In the genomic region with DNA sequence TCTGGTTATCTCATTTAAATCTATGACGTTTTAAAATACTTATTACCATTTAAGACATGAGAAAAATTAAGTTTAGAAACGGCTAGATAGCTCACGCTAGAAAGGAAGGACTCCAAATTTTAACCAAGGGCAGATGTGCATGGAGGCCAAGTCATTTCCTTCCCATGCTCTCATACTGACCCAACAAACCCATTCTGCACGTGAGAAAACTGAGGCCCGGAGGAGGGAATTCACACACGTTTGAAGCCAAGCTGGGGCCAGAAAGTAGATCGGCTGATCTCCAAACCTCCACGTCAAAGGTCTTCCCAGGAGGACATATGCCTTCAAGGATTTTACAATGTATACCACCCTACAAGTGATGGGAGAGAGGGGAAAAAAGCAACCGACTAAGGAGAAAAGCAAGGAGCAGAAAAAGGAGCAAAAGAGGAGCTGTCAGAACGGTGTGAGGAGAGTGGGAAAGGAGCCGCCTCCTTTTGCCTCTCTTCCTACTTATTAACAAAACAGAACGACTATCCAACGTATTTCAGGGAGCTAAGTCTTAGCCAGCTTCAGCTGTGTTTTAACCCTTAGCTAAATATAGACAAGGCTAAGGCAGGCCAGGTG, we compare ENCODE assay signal across 1 cellular context.
TF ChIP-seq lines count a peak whose summit lies in the region.

No MANE protein-coding gene starts in this region.

TF ChIP-seq in HCT116, 20 proteins besides CTCF, POLR2A, EP300 and RAD21 (continued from another document):
- TF ChIP-seq, protein P1, sequence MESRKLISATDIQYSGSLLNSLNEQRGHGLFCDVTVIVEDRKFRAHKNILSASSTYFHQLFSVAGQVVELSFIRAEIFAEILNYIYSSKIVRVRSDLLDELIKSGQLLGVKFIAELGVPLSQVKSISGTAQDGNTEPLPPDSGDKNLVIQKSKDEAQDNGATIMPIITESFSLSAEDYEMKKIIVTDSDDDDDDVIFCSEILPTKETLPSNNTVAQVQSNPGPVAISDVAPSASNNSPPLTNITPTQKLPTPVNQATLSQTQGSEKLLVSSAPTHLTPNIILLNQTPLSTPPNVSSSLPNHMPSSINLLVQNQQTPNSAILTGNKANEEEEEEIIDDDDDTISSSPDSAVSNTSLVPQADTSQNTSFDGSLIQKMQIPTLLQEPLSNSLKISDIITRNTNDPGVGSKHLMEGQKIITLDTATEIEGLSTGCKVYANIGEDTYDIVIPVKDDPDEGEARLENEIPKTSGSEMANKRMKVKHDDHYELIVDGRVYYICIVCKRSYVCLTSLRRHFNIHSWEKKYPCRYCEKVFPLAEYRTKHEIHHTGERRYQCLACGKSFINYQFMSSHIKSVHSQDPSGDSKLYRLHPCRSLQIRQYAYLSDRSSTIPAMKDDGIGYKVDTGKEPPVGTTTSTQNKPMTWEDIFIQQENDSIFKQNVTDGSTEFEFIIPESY (IDR thresholded peaks at IDR 0.05; ENCODE audit: extremely low read depth, insufficient replicate concordance, low read length), result no peak
- TF ChIP-seq JUND (IDR thresholded peaks at IDR 0.05), result no peak
- TF ChIP-seq CEBPB (IDR thresholded peaks at IDR 0.05; ENCODE audit: low read depth), result no peak
- no peak for TF ChIP-seq SRF (IDR thresholded peaks at IDR 0.05; ENCODE audit: low read depth)
- TF ChIP-seq ZFX (IDR thresholded peaks at IDR 0.05), result no peak
- no peak for TF ChIP-seq YY1 (IDR thresholded peaks at IDR 0.05; ENCODE audit: extremely low read depth, insufficient replicate concordance, low read depth, low read length)
